16 cellular contexts compared by ENCODE assay signal in genomic region chr3:172211123-172211522, GRCh38.
"Had no signal": no experiment of that assay in that cellular context is flagged by ENCODE, and none has a peak within 500 bp of the region (broad histone marks: within the 10 kb centered on the region; RNA-seq: fewer than 3 reads in every experiment).

No MANE protein-coding gene starts in this region.

- ATAC-seq: activated naive CD8-positive, alpha-beta T cell treated with anti-CD3 and anti-CD28 coated beads, Interleukin-2, amount 50 U/mL, for 24 hours; esophagus mucosa had no signal

- H3K9me3 ChIP-seq: colonic mucosa, sigmoid colon, stomach, uterus had no signal

- H3K36me3 ChIP-seq: colonic mucosa, sigmoid colon, stomach, uterus had no signal

- H3K4me3 Mint-ChIP-seq: activated naive CD4-positive, alpha-beta T cell treated with anti-CD3 and anti-CD28 coated beads for 36 hours; activated naive CD8-positive, alpha-beta T cell treated with anti-CD3 and anti-CD28 coated beads, Interleukin-2, amount 50 U/mL, for 24 hours had no signal

- H3K27ac ChIP-seq: colonic mucosa, hepatocyte had no signal

- H3K9me3 Mint-ChIP-seq: activated naive CD8-positive, alpha-beta T cell treated with anti-CD3 and anti-CD28 coated beads, Interleukin-2, amount 50 U/mL, for 24 hours had no signal

- H3K27me3 Mint-ChIP-seq: activated naive CD8-positive, alpha-beta T cell treated with anti-CD3 and anti-CD28 coated beads, Interleukin-2, amount 50 U/mL, for 24 hours had no signal

- H3K27me3 ChIP-seq: colonic mucosa, hepatocyte, sigmoid colon, stomach, uterus had no signal

- H3K4me3 ChIP-seq: colonic mucosa, hepatocyte, sigmoid colon, stomach, uterus had no signal

- H3K27ac Mint-ChIP-seq: activated naive CD4-positive, alpha-beta T cell treated with anti-CD3 and anti-CD28 coated beads for 36 hours; activated naive CD8-positive, alpha-beta T cell treated with anti-CD3 and anti-CD28 coated beads, Interleukin-2, amount 50 U/mL, for 24 hours; activated T-helper 2 cell treated with anti-CD3 and anti-CD28 coated beads, Interferon-gamma antibody, Interleukin-2, Interleukin-4, amounts not matched to agents 10 μg/mL and 5 μg/mL and 100 μg/mL, durations not matched to agents 14 hours and 24 hours and 36 hours had no signal

- H3K4me1 ChIP-seq: colonic mucosa had no signal

- DNase-seq: activated CD4-positive, alpha-beta T cell treated with anti-CD3 and anti-CD28 coated beads for 1 hour; activated CD4-positive, alpha-beta T cell treated with anti-CD3 and anti-CD28 coated beads, Interleukin-2, amount 50 U/mL, for 4 hours; activated naive CD4-positive, alpha-beta T cell treated with anti-CD3 and anti-CD28 coated beads for 36 hours; activated naive CD8-positive, alpha-beta T cell treated with anti-CD3 and anti-CD28 coated beads, Interleukin-2, amount 50 U/mL, for 24 hours; activated T-cell treated with anti-CD3 and anti-CD28 coated beads, Interleukin-2, amount 50 U/mL, for 1 hour; colonic mucosa; sigmoid colon; stimulated activated CD4-positive, alpha-beta T cell treated with anti-CD3 and anti-CD28 coated beads, Interleukin-12 subunit alpha, Interleukin-12 subunit beta, amount 100 ng/mL, for 4 hours; stimulated activated CD4-positive, alpha-beta T cell treated with anti-CD3 and anti-CD28 coated beads, Interleukin-2, amount 100 ng/mL, for 24 hours; stomach; T-helper 1 cell; T1000; uterus had no signal
